ENCODE assay signal across 18 cellular contexts in the genomic region with DNA sequence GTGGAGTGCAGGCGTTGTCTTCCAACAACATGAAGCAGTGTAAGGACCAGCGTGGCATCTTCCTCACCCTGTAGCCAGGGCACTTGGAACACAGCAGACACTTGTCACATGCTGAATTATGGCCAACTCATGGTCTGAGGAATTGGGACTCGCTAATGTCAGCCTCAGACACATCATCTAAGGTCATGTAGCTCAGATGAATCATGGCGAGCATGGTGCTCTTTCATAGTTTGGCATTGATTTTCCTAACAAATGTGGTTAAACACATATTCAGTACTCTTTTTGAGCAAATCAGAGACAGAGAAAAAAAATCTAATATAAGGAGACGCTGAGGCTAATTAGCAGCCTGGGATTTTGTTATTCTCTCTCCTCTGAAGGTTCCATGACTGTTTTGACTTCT.
A peak's percentile ranks its signal among the peaks of the same experiment; 100 is the strongest.
DNase-seq lines count a peak whose midpoint lies in the region; ATAC-seq, FAIRE-seq and TF ChIP-seq lines count a peak whose summit lies in the region.
"Had no signal": no experiment of that assay in that cellular context is flagged by ENCODE, and none has a peak within 500 bp of the region (broad histone marks: within the 10 kb centered on the region; RNA-seq: fewer than 3 reads in every experiment).

No MANE protein-coding gene starts in this region.

- H3K4me3 ChIP-seq in AG10803 (ENCODE audit: low read length) (no peak overlapping the region), GM23248 (no peak overlapping the region), small intestine (ENCODE audit: low read depth in 1 of 2, low read length in 2 of 2) (no peak overlapping the region)
- H3K4me3 ChIP-seq: HAP-1, SJCRH30 had no signal

- peaks cover 12% of the 10 kb centered on the region for H3K4me1 ChIP-seq in GM23248 (ENCODE audit: insufficient read depth)
- H3K4me1 ChIP-seq in small intestine (ENCODE audit: control insufficient read depth in 2 of 2, insufficient read depth in 1 of 2, low read depth in 1 of 2, low read length in 1 of 2), result no peaks in the 10 kb centered on the region
- H3K4me1 ChIP-seq: HAP-1, SJCRH30 had no signal

- H3K27ac ChIP-seq in GM23248 (no peak overlapping the region), small intestine (ENCODE audit: low read depth in 1 of 2, low read length in 1 of 2) (no peak overlapping the region)
- H3K27ac ChIP-seq: C4-2B, RWPE1, SJCRH30 had no signal

- no peak overlapping the region for H3K4me3 Mint-ChIP-seq in natural killer cell

- WGBS in GM23248 (ENCODE audit: low coverage in 1 of 2, low lambda C conversion rate in 2 of 2, missing lambda C conversion rate in 2 of 2), 2 experiments, result 19 to 27% methylated on average over 5 of the region's 5 CpGs
- 77 to 85% (median 83%) methylated on average over 5 of the region's 5 CpGs for WGBS in small intestine, 3 donors

- H3K36me3 ChIP-seq in GM23248 (ENCODE audit: low read depth), result no peaks in the 10 kb centered on the region
- H3K36me3 ChIP-seq in small intestine (ENCODE audit: control insufficient read depth in 2 of 2, insufficient read depth in 2 of 2, low read length in 2 of 2), result no peaks in the 10 kb centered on the region
- H3K36me3 ChIP-seq: HAP-1, SJCRH30 had no signal

- H3K4me2 ChIP-seq in GM23248 (ENCODE audit: unreplicated experiment), result no peak overlapping the region

- no peak for ATAC-seq in GM21825 (IDR thresholded peaks at IDR 0.05; ENCODE audit: unreplicated experiment)
- no peak for ATAC-seq in natural killer cell

- in situ Hi-C loops in GM23248 (cut with MboI), result no loop called here

- H3K4me1 Mint-ChIP-seq in natural killer cell, result no peaks in the 10 kb centered on the region

- peaks cover 2 to 3% of the 10 kb centered on the region in 2 donors for H3K9me3 Mint-ChIP-seq in natural killer cell

- no peak overlapping the region for H3K9ac ChIP-seq in GM23248

- intact Hi-C loops in natural killer cell (cut with micrococcal nuclease), result no loop called here

- DNase-seq in AG10803 (ENCODE audit: low read depth), result peak; percentile 29
- peak; percentile 74 for DNase-seq in GM23248
- peak; percentile 1 for DNase-seq in RPMI7951 (ENCODE audit: low read depth)
- peak; percentile 14 for DNase-seq in stromal cell of bone marrow (ENCODE audit: low read depth)
- no peak for DNase-seq in small intestine
- DNase-seq in natural killer cell, result no peak
- DNase-seq: DMS 273 treated with DMSO at 0.1 percent for 48 hours, NCI-H1436 treated with DMSO at 0.1 percent for 48 hours, NCI-H2029 treated with DMSO at 0.1 percent for 48 hours, NCI-H2171 treated with DMSO at 0.1 percent for 48 hours, NCI-H510A, NCI-H774, SJCRH30 had no signal

- H3K9me2 ChIP-seq in GM23248 (ENCODE audit: insufficient read depth), result no peaks in the 10 kb centered on the region

- H2AFZ ChIP-seq in GM23248, result no peak overlapping the region

- H3K27me3 ChIP-seq in GM23248 (replicated peaks; ENCODE audit: insufficient read depth), result no peaks in the 10 kb centered on the region
- no peaks in the 10 kb centered on the region for H3K27me3 ChIP-seq in small intestine (ENCODE audit: control insufficient read depth in 2 of 2, insufficient read depth in 2 of 2, low read length in 2 of 2)

- H3K27me3 Mint-ChIP-seq in natural killer cell (ENCODE audit: low read depth in 2 of 2), result peaks cover 0 to 5% of the 10 kb centered on the region in 2 donors

- no peaks in the 10 kb centered on the region for H3K9me3 ChIP-seq in GM23248 (ENCODE audit: low read depth)
- H3K9me3 ChIP-seq in small intestine (ENCODE audit: control insufficient read depth, low read depth), result no peaks in the 10 kb centered on the region
- H3K9me3 ChIP-seq: HAP-1, SJCRH30 had no signal

- FAIRE-seq in small intestine (lab: Jason Lieb, UNC), result no peak
- FAIRE-seq: HTR-8/SVneo had no signal

- H3K27ac Mint-ChIP-seq in natural killer cell, result no peak overlapping the region

- no peaks in the 10 kb centered on the region for H4K20me1 ChIP-seq in GM23248 (ENCODE audit: insufficient read depth)

- H3F3A ChIP-seq in GM23248 (ENCODE audit: insufficient read depth), result no peaks in the 10 kb centered on the region

- H3K36me3 Mint-ChIP-seq in natural killer cell, result no peaks in the 10 kb centered on the region

- no peaks in the 10 kb centered on the region for H3K79me2 ChIP-seq in GM23248 (ENCODE audit: insufficient read depth)

- TF ChIP-seq CTCF in AG10803 (conservative IDR thresholded peaks at IDR 0.05; ENCODE audit: low read length), result no peak
- TF ChIP-seq CTCF in natural killer cell (IDR thresholded peaks at IDR 0.05), result no peak

Comparison
In these comparisons a context has a peak if more than half of its experiments do, and no peak if none do; other contexts are left out.
1. DNase-seq: peak in AG10803 (single experiment), GM23248 (single experiment), RPMI7951 (single experiment) and stromal cell of bone marrow (single experiment); none in small intestine (single experiment) and natural killer cell (single experiment).